Comparison of ENCODE assay signal across 12 cellular contexts in the genomic region with DNA sequence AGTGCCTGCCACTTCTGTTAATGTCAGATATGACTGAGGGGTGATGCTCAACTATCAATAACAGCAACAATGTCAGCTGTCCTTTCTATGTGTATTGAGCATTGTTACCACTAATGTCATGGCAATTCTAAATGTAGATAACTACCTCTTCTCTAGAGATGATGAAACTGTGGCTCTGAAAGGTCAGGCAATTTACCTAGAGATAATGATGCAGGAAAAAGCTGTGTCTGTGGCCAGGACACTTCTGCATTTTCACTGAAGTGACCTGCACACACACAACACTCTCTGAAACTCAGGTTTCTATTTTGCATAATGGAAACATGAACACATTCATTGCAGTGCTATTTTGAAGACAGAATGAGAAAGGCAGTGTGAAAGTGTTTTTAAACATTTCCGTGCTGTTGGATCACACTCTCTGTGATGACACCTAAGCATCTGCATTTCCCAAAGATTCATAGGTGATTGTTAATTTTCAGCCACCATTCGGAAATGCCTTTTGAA.
DNase-seq lines count a peak whose midpoint lies in the region; ATAC-seq and TF ChIP-seq lines count a peak whose summit lies in the region.
"Had no signal": no experiment of that assay in that cellular context is flagged by ENCODE, and none has a peak within 500 bp of the region (broad histone marks: within the 10 kb centered on the region; RNA-seq: fewer than 3 reads in every experiment).

No MANE protein-coding gene starts in this region.

- no peak overlapping the region for H3K4me3 Mint-ChIP-seq in activated naive CD8-positive, alpha-beta T cell treated with anti-CD3 and anti-CD28 coated beads, Interleukin-2, amount 50 U/mL, for 24 hours

- no peak for DNase-seq in activated naive CD8-positive, alpha-beta T cell treated with anti-CD3 and anti-CD28 coated beads, Interleukin-2, amount 50 U/mL, for 24 hours
- DNase-seq in stimulated activated naive CD4-positive, alpha-beta T cell (lab: John Stamatoyannopoulos, UW) = no peak
- DNase-seq in Kasumi-1 (lab: John Stamatoyannopoulos, UW) = no peak
- no peak for DNase-seq in AG08396 (ENCODE audit: low spot score)
- DNase-seq: effector memory CD4-positive, alpha-beta T cell; GDM1; NCI-H1436; PC-9 had no signal

- no peaks in the 10 kb centered on the region for H3K4me1 Mint-ChIP-seq in activated naive CD8-positive, alpha-beta T cell treated with anti-CD3 and anti-CD28 coated beads, Interleukin-2, amount 50 U/mL, for 24 hours

- H3K27me3 Mint-ChIP-seq in activated naive CD8-positive, alpha-beta T cell treated with anti-CD3 and anti-CD28 coated beads, Interleukin-2, amount 50 U/mL, for 24 hours = no peaks in the 10 kb centered on the region

- ATAC-seq in GM18505 (IDR thresholded peaks at IDR 0.05; ENCODE audit: unreplicated experiment) (peak; percentile 95), GM19463 (IDR thresholded peaks at IDR 0.05; ENCODE audit: unreplicated experiment) (peak; percentile 90), HG02884 (IDR thresholded peaks at IDR 0.05; ENCODE audit: unreplicated experiment) (peak; percentile 94), HG03521 (IDR thresholded peaks at IDR 0.05; ENCODE audit: unreplicated experiment) (peak; percentile 99)
- ATAC-seq in activated naive CD8-positive, alpha-beta T cell treated with anti-CD3 and anti-CD28 coated beads, Interleukin-2, amount 50 U/mL, for 24 hours = no peak

- peaks cover 5% of the 10 kb centered on the region for H3K9me3 Mint-ChIP-seq in activated naive CD8-positive, alpha-beta T cell treated with anti-CD3 and anti-CD28 coated beads, Interleukin-2, amount 50 U/mL, for 24 hours

- TF ChIP-seq POLR2A in GM18505 (IDR thresholded peaks at IDR 0.05; ENCODE audit: borderline replicate concordance, extremely low read depth, insufficient read depth, insufficient read length) = no peak

- no peaks in the 10 kb centered on the region for H3K36me3 Mint-ChIP-seq in activated naive CD8-positive, alpha-beta T cell treated with anti-CD3 and anti-CD28 coated beads, Interleukin-2, amount 50 U/mL, for 24 hours (ENCODE audit: low read depth)

- H3K27ac Mint-ChIP-seq in activated naive CD8-positive, alpha-beta T cell treated with anti-CD3 and anti-CD28 coated beads, Interleukin-2, amount 50 U/mL, for 24 hours = no peak overlapping the region
